In the genomic region with DNA sequence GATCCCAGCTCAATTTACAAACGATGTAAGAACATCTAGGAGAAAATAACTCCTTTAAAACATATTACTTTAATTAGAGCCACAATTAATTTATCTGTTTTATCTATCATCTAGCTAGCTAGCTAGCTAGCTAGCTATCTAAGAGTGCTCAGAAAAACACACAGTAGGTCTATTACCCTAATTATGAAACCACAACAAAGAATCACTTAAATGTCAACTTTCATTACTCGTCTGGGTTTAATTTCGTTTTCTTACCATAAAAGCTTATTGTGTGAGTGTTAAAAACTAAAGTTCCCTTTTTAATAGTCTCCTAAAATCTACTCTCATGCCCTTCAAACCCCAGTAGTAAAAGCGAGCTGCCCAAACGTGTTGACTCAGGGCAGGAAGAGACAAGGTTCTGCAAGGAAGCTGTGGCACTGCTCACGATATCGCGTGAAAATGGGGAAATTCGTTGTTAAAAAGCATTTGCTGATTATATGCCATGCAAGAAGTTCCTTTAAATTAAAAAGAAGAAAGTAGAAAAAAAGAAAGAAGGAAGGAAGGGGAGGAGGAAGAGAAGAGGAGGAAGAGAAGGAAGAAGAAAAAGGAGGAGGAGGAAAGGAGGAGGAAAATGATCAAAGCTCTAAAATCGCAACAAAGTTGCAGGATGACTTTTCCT, we compare ENCODE assay signal across 8 cellular contexts. TPM values are rescaled to one million over a fixed set of nuclear protein-coding genes. Genes with fewer than 3 reads are reported as not detected.
DNase-seq lines count a peak whose midpoint lies in the region; ATAC-seq, FAIRE-seq and TF ChIP-seq lines count a peak whose summit lies in the region.

No MANE protein-coding gene starts in this region.

- TF ChIP-seq CTCF in Peyer's patch (IDR thresholded peaks at IDR 0.05) (no peak), kidney (IDR thresholded peaks at IDR 0.05; ENCODE audit: borderline replicate concordance, extremely low read depth, insufficient read depth) (no peak)

- TF ChIP-seq POLR2A in Peyer's patch (IDR thresholded peaks at IDR 0.05), result no peak

- H3K27me3 ChIP-seq in Peyer's patch, result no peaks in the 10 kb centered on the region

- H3K36me3 ChIP-seq in Peyer's patch (no peaks in the 10 kb centered on the region), kidney (ENCODE audit: control insufficient read depth in 1 of 2, insufficient read depth in 2 of 2, low read length in 2 of 2) (no peaks in the 10 kb centered on the region)

- intact Hi-C loops in kidney (cut with DNase I), result no loop called here

- peak; percentile 47 for DNase-seq in ACHN
- peak in 2 of 3 donors; percentile 45 to 58 for DNase-seq in Peyer's patch
- DNase-seq in astrocyte of the hippocampus (ENCODE audit: low read depth, low spot score), result peak; percentile 12
- no peak for DNase-seq in kidney
- peak; percentile 27 for DNase-seq in stimulated activated CD8-positive, alpha-beta memory T cell treated with anti-CD3 and anti-CD28 coated beads, Interleukin-4, amount 100 ng/mL, for 48 hours
- DNase-seq in NCI-H446 treated with DMSO at 0.1 percent for 48 hours (lab: John Stamatoyannopoulos, UW), result no peak

- H3K9me3 ChIP-seq in Peyer's patch, result no peaks in the 10 kb centered on the region
- no peaks in the 10 kb centered on the region for H3K9me3 ChIP-seq in kidney (ENCODE audit: control insufficient read depth in 1 of 2, low read length in 2 of 2)

- peak overlapping the region in 1 of 2 donors; percentile 67 for H3K9ac ChIP-seq in kidney (ENCODE audit: low read length in 2 of 2)

- in situ Hi-C loops in ACHN (cut with HindIII; ENCODE audit: low pct_ligation_motif_present, low pct_unique_long_range_greater_than_20kb, low sequenced_read_pairs), result no loop called here

- peak overlapping the region; percentile 55 to 83 (median 70) for H3K4me3 ChIP-seq in Peyer's patch
- peak overlapping the region; percentile 77 to 83 for H3K4me3 ChIP-seq in kidney (ENCODE audit: low read length in 2 of 2)

- peak overlapping the region; percentile 89 to 92 (median 90) for H3K27ac ChIP-seq in Peyer's patch
- peak overlapping the region in 1 of 2 donors; percentile 80 for H3K27ac ChIP-seq in kidney (ENCODE audit: low read depth in 2 of 2, low read length in 2 of 2)

- H3K4me1 ChIP-seq in Peyer's patch, result peaks cover 0 to 9% (median 0%) of the 10 kb centered on the region in 4 donors
- H3K4me1 ChIP-seq in kidney (ENCODE audit: control insufficient read depth in 1 of 2, insufficient read depth in 1 of 2, low read depth in 1 of 2, low read length in 2 of 2), result peaks cover 0 to 3% of the 10 kb centered on the region in 2 donors

- peak; percentile 27 for FAIRE-seq in kidney (lab: Jason Lieb, UNC)

- ATAC-seq in GM19452 (IDR thresholded peaks at IDR 0.05; ENCODE audit: unreplicated experiment), result peak; percentile 26
- ATAC-seq in GM19023 (IDR thresholded peaks at IDR 0.05; ENCODE audit: unreplicated experiment), result no peak

RNA-seq across cellular contexts. Expression of a gene that starts 0.6 kb away (rescaled TPM):
- 10 to 100 TPM; 19.8 to 27.9 (median 24.1) TPM for total RNA-seq in Peyer's patch
- total RNA-seq in kidney, result 34.5 TPM
- polyA plus RNA-seq in kidney (ENCODE audit: insufficient read depth, low read depth, low replicate concordance), result 3.3 TPM

Comparison
In these comparisons a context has a peak if more than half of its experiments do, and no peak if none do; other contexts are left out.
1. DNase-seq: peak in ACHN (single experiment), Peyer's patch (2 of 3), astrocyte of the hippocampus (single experiment) and stimulated activated CD8-positive, alpha-beta memory T cell treated with anti-CD3 and anti-CD28 coated beads, Interleukin-4, amount 100 ng/mL, for 48 hours (single experiment); none in kidney (single experiment) and NCI-H446 treated with DMSO at 0.1 percent for 48 hours (single experiment).